Comparison of ENCODE assay signal across 9 cellular contexts in genomic region chr13:23610187-23610576, GRCh38. TPM values are rescaled to one million over a fixed set of nuclear protein-coding genes. Genes with fewer than 3 reads are reported as not detected.
A peak's percentile ranks its signal among the peaks of the same experiment; 100 is the strongest.
DNase-seq lines count a peak whose midpoint lies in the region; ATAC-seq, FAIRE-seq and TF ChIP-seq lines count a peak whose summit lies in the region.
"Had no signal": no experiment of that assay in that cellular context is flagged by ENCODE, and none has a peak within 500 bp of the region (broad histone marks: within the 10 kb centered on the region; RNA-seq: fewer than 3 reads in every experiment).

No MANE protein-coding gene starts in this region.

- TF ChIP-seq CTCF in astrocyte (IDR thresholded peaks at IDR 0.05; ENCODE audit: insufficient read depth, low read depth, low read length) (no peak), lower lobe of right lung (IDR thresholded peaks at IDR 0.05) (no peak), vagina (IDR thresholded peaks at IDR 0.05) (no peak)

- H3K27me3 Mint-ChIP-seq in activated CD8-positive, alpha-beta memory T cell treated with anti-CD3 and anti-CD28 coated beads, Interleukin-2, amount 10 ng/mL, durations not matched to agents 7 days and 5 days = peaks cover 42% of the 10 kb centered on the region
- H3K27me3 Mint-ChIP-seq in astrocyte (ENCODE audit: low read depth, unreplicated experiment) (no peaks in the 10 kb centered on the region), T-cell (peaks cover 24 to 28% of the 10 kb centered on the region in 2 donors)

- H3K4me1 Mint-ChIP-seq in activated CD8-positive, alpha-beta memory T cell treated with anti-CD3 and anti-CD28 coated beads, Interleukin-2, amount 10 ng/mL, durations not matched to agents 7 days and 5 days = peaks cover 9% of the 10 kb centered on the region
- H3K4me1 Mint-ChIP-seq in astrocyte (ENCODE audit: low read depth, unreplicated experiment) (peaks cover 25% of the 10 kb centered on the region), T-cell (peaks cover 14 to 18% (median 15%) of the 10 kb centered on the region in 3 donors)

- CTCF ChIA-PET in activated CD8-positive, alpha-beta memory T cell treated with anti-CD3 and anti-CD28 coated beads, Interleukin-2, amount 10 ng/mL, durations not matched to agents 7 days and 5 days (lab: Charles Lee) = no interaction called here
- CTCF ChIA-PET in T-cell (lab: Charles Lee) = interaction anchor here in 1 of 2 donors (0.6 kb wide), 1 partner anchor 141 kb away, joined by 3 read pairs; no protein-coding TSS in a partner anchor

- no peaks in the 10 kb centered on the region for H4K20me1 ChIP-seq in astrocyte (ENCODE audit: insufficient read depth, low read length)

- DNase-seq in activated CD8-positive, alpha-beta memory T cell treated with anti-CD3 and anti-CD28 coated beads, Interleukin-2, amount 10 ng/mL, durations not matched to agents 7 days and 5 days = no peak
- DNase-seq in activated CD8-positive, alpha-beta memory T cell treated with anti-CD3 and anti-CD28 coated beads, Interleukin-2, amount 50 U/mL, for 48 hours = no peak
- DNase-seq in astrocyte (ENCODE audit: low read depth) (peak; percentile 47), lower lobe of right lung (no peak), vagina (ENCODE audit: extremely low spot score in 2 of 2) (no peak), NCI-H774 (lab: John Stamatoyannopoulos, UW) (no peak), T-cell (no peak)
- DNase-seq: effector CD8-positive, alpha-beta T cell had no signal

- H3K9me3 ChIP-seq in astrocyte (ENCODE audit: insufficient read depth, low read depth, low read length) = no peaks in the 10 kb centered on the region
- no peaks in the 10 kb centered on the region for H3K9me3 ChIP-seq in lower lobe of right lung
- no peaks in the 10 kb centered on the region for H3K9me3 ChIP-seq in vagina

- H3K4me2 ChIP-seq in astrocyte (ENCODE audit: low read length) = peak overlapping the region; percentile 74

- FAIRE-seq in astrocyte (lab: Jason Lieb, UNC) = no peak

- H3K27me3 ChIP-seq in astrocyte (ENCODE audit: insufficient read depth, low read length) (no peaks in the 10 kb centered on the region), lower lobe of right lung (ENCODE audit: low read depth) (no peaks in the 10 kb centered on the region), vagina (no peaks in the 10 kb centered on the region)

- ATAC-seq in activated CD8-positive, alpha-beta memory T cell treated with anti-CD3 and anti-CD28 coated beads, Interleukin-2, amount 10 ng/mL, durations not matched to agents 7 days and 5 days = no peak
- ATAC-seq in lower lobe of right lung = peak in 1 of 2 donors; percentile 22
- ATAC-seq in T-cell (replicated peaks in 1 of 4) = no peak
- no peak for ATAC-seq in GM18517 (IDR thresholded peaks at IDR 0.05; ENCODE audit: unreplicated experiment)

- no peak overlapping the region for H3K4me3 Mint-ChIP-seq in activated CD8-positive, alpha-beta memory T cell treated with anti-CD3 and anti-CD28 coated beads, Interleukin-2, amount 10 ng/mL, durations not matched to agents 7 days and 5 days
- H3K4me3 Mint-ChIP-seq in astrocyte (ENCODE audit: unreplicated experiment) (no peak overlapping the region), T-cell (peak overlapping the region in 1 of 3 donors; percentile 28)

- H3K36me3 ChIP-seq in astrocyte (ENCODE audit: insufficient read depth, low read length) (no peaks in the 10 kb centered on the region), lower lobe of right lung (no peaks in the 10 kb centered on the region), vagina (no peaks in the 10 kb centered on the region)

- H2AFZ ChIP-seq in astrocyte (ENCODE audit: low read depth, low read length) = no peak overlapping the region

- H3K4me1 ChIP-seq in astrocyte (ENCODE audit: insufficient read depth, low read length) = peaks cover 32% of the 10 kb centered on the region
- H3K4me1 ChIP-seq in lower lobe of right lung = peaks cover 36% of the 10 kb centered on the region
- peaks cover 34% of the 10 kb centered on the region for H3K4me1 ChIP-seq in vagina

- TF ChIP-seq POLR2A in vagina (IDR thresholded peaks at IDR 0.05) = no peak

- H3K27ac ChIP-seq in astrocyte (ENCODE audit: low read depth, low read length) (peak overlapping the region; percentile 57), lower lobe of right lung (peak overlapping the region; percentile 56), vagina (peak overlapping the region; percentile 75)

- H3K27ac Mint-ChIP-seq in activated CD8-positive, alpha-beta memory T cell treated with anti-CD3 and anti-CD28 coated beads, Interleukin-2, amount 10 ng/mL, durations not matched to agents 7 days and 5 days = peak overlapping the region; percentile 30
- no peak overlapping the region for H3K27ac Mint-ChIP-seq in astrocyte (ENCODE audit: unreplicated experiment)
- H3K27ac Mint-ChIP-seq in T-cell = peak overlapping the region in 1 of 2 donors; percentile 47

- H3K79me2 ChIP-seq in astrocyte (ENCODE audit: insufficient read depth, low read length) = no peaks in the 10 kb centered on the region

- H3K9me3 Mint-ChIP-seq in activated CD8-positive, alpha-beta memory T cell treated with anti-CD3 and anti-CD28 coated beads, Interleukin-2, amount 10 ng/mL, durations not matched to agents 7 days and 5 days (ENCODE audit: low read depth) = no peaks in the 10 kb centered on the region
- H3K9me3 Mint-ChIP-seq in astrocyte (ENCODE audit: unreplicated experiment) (no peaks in the 10 kb centered on the region), T-cell (no peaks in the 10 kb centered on the region)

- POLR2A ChIA-PET in T-cell (lab: Charles Lee) = no interaction called here

- peak overlapping the region; percentile 64 for H3K9ac ChIP-seq in astrocyte (ENCODE audit: low read length)

- intact Hi-C loops in lower lobe of right lung (cut with DNase I) (no loop called here), vagina (cut with DNase I) (loop anchor here (2.0 to 5.0 kb wide), 2 partner anchors 21 to 288 kb away; no protein-coding TSS in a partner anchor)

- no peaks in the 10 kb centered on the region for H3K36me3 Mint-ChIP-seq in activated CD8-positive, alpha-beta memory T cell treated with anti-CD3 and anti-CD28 coated beads, Interleukin-2, amount 10 ng/mL, durations not matched to agents 7 days and 5 days
- H3K36me3 Mint-ChIP-seq in astrocyte (ENCODE audit: low read depth, unreplicated experiment) (peaks cover 13% of the 10 kb centered on the region), T-cell (no peaks in the 10 kb centered on the region)

- no peak overlapping the region for H3K4me3 ChIP-seq in astrocyte (ENCODE audit: insufficient read depth, low read depth, low read length)
- peak overlapping the region; percentile 24 for H3K4me3 ChIP-seq in lower lobe of right lung
- H3K4me3 ChIP-seq in vagina = peak overlapping the region in 1 of 2 donors; percentile 19

RNA-seq across cellular contexts. Expression of gene TNFRSF19, which starts 40.0 kb away (rescaled TPM):
- total RNA-seq in activated CD8-positive, alpha-beta memory T cell treated with anti-CD3 and anti-CD28 coated beads, Interleukin-2, amount 10 ng/mL, durations not matched to agents 7 days and 5 days = under 1 TPM; 0.12 to 0.28 TPM
- total RNA-seq in astrocyte (25.9 and 27.8 TPM in 2 replicates), lower lobe of right lung (21.1 TPM), vagina (10.3 TPM), T-cell (under 1 TPM in 4 of 5 donors, not detected in 1; 0.19 to 0.35 (median 0.24) TPM)
